Comparison of ENCODE assay signal across 1 cellular context in the genomic region with DNA sequence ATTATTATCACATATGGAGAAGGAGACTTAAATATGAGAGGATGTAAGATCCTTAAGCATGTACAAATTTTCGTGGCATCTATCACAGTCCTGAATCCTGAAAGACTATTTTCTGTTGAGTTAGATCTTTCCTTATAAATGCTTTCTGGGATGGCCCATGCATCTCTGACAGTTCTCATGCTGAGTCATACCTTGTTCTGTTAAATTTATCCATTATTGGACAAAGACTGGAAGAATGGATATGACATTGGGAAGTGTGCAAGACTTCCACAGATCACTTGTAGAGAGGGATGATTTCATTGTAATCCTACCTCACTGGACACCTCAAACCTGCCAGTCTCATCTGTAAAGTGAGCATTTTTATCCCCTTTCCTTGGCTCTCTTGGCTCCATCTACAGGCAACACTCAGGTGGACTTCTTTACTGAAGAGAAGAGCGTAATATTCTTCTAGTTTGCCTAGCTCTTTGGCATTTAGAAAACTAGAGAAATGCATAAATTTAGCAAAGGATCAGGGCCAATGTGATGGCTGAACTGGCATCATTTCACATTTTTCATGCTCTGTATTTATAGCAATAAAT.
TF ChIP-seq lines count a peak whose summit lies in the region.

No MANE protein-coding gene starts in this region.

TF ChIP-seq in H1, 55 proteins besides CTCF, POLR2A, EP300 and RAD21 (continued from another document):
- TF ChIP-seq, protein P1, sequence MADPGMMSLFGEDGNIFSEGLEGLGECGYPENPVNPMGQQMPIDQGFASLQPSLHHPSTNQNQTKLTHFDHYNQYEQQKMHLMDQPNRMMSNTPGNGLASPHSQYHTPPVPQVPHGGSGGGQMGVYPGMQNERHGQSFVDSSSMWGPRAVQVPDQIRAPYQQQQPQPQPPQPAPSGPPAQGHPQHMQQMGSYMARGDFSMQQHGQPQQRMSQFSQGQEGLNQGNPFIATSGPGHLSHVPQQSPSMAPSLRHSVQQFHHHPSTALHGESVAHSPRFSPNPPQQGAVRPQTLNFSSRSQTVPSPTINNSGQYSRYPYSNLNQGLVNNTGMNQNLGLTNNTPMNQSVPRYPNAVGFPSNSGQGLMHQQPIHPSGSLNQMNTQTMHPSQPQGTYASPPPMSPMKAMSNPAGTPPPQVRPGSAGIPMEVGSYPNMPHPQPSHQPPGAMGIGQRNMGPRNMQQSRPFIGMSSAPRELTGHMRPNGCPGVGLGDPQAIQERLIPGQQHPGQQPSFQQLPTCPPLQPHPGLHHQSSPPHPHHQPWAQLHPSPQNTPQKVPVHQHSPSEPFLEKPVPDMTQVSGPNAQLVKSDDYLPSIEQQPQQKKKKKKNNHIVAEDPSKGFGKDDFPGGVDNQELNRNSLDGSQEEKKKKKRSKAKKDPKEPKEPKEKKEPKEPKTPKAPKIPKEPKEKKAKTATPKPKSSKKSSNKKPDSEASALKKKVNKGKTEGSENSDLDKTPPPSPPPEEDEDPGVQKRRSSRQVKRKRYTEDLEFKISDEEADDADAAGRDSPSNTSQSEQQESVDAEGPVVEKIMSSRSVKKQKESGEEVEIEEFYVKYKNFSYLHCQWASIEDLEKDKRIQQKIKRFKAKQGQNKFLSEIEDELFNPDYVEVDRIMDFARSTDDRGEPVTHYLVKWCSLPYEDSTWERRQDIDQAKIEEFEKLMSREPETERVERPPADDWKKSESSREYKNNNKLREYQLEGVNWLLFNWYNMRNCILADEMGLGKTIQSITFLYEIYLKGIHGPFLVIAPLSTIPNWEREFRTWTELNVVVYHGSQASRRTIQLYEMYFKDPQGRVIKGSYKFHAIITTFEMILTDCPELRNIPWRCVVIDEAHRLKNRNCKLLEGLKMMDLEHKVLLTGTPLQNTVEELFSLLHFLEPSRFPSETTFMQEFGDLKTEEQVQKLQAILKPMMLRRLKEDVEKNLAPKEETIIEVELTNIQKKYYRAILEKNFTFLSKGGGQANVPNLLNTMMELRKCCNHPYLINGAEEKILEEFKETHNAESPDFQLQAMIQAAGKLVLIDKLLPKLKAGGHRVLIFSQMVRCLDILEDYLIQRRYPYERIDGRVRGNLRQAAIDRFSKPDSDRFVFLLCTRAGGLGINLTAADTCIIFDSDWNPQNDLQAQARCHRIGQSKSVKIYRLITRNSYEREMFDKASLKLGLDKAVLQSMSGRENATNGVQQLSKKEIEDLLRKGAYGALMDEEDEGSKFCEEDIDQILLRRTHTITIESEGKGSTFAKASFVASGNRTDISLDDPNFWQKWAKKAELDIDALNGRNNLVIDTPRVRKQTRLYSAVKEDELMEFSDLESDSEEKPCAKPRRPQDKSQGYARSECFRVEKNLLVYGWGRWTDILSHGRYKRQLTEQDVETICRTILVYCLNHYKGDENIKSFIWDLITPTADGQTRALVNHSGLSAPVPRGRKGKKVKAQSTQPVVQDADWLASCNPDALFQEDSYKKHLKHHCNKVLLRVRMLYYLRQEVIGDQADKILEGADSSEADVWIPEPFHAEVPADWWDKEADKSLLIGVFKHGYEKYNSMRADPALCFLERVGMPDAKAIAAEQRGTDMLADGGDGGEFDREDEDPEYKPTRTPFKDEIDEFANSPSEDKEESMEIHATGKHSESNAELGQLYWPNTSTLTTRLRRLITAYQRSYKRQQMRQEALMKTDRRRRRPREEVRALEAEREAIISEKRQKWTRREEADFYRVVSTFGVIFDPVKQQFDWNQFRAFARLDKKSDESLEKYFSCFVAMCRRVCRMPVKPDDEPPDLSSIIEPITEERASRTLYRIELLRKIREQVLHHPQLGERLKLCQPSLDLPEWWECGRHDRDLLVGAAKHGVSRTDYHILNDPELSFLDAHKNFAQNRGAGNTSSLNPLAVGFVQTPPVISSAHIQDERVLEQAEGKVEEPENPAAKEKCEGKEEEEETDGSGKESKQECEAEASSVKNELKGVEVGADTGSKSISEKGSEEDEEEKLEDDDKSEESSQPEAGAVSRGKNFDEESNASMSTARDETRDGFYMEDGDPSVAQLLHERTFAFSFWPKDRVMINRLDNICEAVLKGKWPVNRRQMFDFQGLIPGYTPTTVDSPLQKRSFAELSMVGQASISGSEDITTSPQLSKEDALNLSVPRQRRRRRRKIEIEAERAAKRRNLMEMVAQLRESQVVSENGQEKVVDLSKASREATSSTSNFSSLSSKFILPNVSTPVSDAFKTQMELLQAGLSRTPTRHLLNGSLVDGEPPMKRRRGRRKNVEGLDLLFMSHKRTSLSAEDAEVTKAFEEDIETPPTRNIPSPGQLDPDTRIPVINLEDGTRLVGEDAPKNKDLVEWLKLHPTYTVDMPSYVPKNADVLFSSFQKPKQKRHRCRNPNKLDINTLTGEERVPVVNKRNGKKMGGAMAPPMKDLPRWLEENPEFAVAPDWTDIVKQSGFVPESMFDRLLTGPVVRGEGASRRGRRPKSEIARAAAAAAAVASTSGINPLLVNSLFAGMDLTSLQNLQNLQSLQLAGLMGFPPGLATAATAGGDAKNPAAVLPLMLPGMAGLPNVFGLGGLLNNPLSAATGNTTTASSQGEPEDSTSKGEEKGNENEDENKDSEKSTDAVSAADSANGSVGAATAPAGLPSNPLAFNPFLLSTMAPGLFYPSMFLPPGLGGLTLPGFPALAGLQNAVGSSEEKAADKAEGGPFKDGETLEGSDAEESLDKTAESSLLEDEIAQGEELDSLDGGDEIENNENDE (IDR thresholded peaks at IDR 0.05; ENCODE audit: insufficient replicate concordance, low read length) = no peak
- TF ChIP-seq SP1 (IDR thresholded peaks at IDR 0.05; ENCODE audit: low read depth, low read length) = no peak
- no peak for TF ChIP-seq RNF2 (IDR thresholded peaks at IDR 0.05; ENCODE audit: borderline replicate concordance, low read depth, low read length, missing control alignments, poor library complexity, severe bottlenecking)
- TF ChIP-seq, protein P2, sequence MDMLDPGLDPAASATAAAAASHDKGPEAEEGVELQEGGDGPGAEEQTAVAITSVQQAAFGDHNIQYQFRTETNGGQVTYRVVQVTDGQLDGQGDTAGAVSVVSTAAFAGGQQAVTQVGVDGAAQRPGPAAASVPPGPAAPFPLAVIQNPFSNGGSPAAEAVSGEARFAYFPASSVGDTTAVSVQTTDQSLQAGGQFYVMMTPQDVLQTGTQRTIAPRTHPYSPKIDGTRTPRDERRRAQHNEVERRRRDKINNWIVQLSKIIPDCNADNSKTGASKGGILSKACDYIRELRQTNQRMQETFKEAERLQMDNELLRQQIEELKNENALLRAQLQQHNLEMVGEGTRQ (IDR thresholded peaks at IDR 0.05; ENCODE audit: low read length) = no peak
